In the genomic region with DNA sequence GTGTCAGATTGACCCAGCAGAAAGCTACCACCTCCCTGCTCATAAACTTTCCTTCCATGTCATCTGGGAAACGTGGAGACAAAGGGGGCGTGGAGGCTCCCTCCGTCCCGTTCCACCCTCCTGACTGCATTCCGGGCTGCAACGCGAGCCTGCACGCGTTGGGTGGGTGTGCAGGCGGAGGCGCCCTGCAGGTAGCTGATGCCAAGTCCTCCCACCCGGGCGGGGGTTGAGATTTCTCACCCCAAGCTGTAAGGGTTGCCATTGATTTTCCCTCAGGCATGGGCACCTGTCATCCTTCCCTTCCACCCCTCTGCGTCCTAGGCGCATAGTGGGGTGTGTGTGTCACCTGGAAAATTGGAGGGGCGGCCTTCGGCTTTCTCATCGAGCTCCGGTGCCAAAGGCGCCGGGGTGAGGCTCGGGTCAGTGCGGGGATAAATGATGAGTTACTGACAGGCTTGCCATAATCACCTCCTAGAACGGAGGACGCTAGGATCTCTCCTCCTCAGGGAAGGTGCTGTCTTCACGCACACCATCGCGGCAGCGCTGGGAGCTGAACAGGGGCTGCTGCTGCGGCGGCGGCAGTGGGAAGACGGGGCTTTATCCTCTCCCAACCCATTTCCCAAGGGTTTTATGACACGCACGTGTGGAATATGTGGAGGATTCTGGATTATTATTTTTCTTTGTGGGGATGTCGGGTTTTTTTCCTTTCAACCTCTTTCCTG, we compare ENCODE assay signal across 1 cellular context.
TF ChIP-seq lines count a peak whose summit lies in the region.

No MANE protein-coding gene starts in this region.

TF ChIP-seq in A549, 52 proteins besides CTCF, POLR2A, EP300 and RAD21 (continued from another document):
- TF ChIP-seq, protein P1, sequence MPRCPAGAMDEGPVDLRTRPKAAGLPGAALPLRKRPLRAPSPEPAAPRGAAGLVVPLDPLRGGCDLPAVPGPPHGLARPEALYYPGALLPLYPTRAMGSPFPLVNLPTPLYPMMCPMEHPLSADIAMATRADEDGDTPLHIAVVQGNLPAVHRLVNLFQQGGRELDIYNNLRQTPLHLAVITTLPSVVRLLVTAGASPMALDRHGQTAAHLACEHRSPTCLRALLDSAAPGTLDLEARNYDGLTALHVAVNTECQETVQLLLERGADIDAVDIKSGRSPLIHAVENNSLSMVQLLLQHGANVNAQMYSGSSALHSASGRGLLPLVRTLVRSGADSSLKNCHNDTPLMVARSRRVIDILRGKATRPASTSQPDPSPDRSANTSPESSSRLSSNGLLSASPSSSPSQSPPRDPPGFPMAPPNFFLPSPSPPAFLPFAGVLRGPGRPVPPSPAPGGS (IDR thresholded peaks at IDR 0.05) = no peak
- no peak for TF ChIP-seq CBX2 (IDR thresholded peaks at IDR 0.05; ENCODE audit: borderline replicate concordance, low read depth)
- no peak for TF ChIP-seq PBX3 (IDR thresholded peaks at IDR 0.05)
- TF ChIP-seq RNF2 (IDR thresholded peaks at IDR 0.05; ENCODE audit: borderline replicate concordance, low read depth) = no peak
- no peak for TF ChIP-seq ZFP36 (IDR thresholded peaks at IDR 0.05; ENCODE audit: borderline replicate concordance, partially characterized antibody)
- TF ChIP-seq ESRRA (IDR thresholded peaks at IDR 0.05; ENCODE audit: borderline replicate concordance, low read length) = no peak
- TF ChIP-seq JUN (IDR thresholded peaks at IDR 0.05) = no peak
- no peak for TF ChIP-seq NPAS2 (CRISPR knock-in tag; IDR thresholded peaks at IDR 0.05; ENCODE audit: borderline replicate concordance)
- no peak for TF ChIP-seq ZSCAN20 (CRISPR knock-in tag; IDR thresholded peaks at IDR 0.05)
